In genomic region chr14:49769171-49769570, GRCh38 we compare ENCODE assay signal across 1 cellular context.
TF ChIP-seq lines count a peak whose summit lies in the region.

No MANE protein-coding gene starts in this region.

TF ChIP-seq in HCT116, 20 proteins besides CTCF, POLR2A, EP300 and RAD21 (continued from another document):
- TF ChIP-seq REST (IDR thresholded peaks at IDR 0.05; ENCODE audit: low read depth) (no peak), CBX3 (IDR thresholded peaks at IDR 0.05; ENCODE audit: low read depth) (no peak), TCF7L2 (IDR thresholded peaks at IDR 0.05; ENCODE audit: borderline replicate concordance, extremely low read depth, insufficient read depth, insufficient read length) (no peak), FOSL1 (IDR thresholded peaks at IDR 0.05; ENCODE audit: low read depth) (no peak), EZH2phosphoT487 (IDR thresholded peaks at IDR 0.05; ENCODE audit: borderline replicate concordance) (no peak), SIN3A (IDR thresholded peaks at IDR 0.05; ENCODE audit: low read depth) (no peak), SRF (IDR thresholded peaks at IDR 0.05; ENCODE audit: low read depth) (no peak), YY1 (IDR thresholded peaks at IDR 0.05; ENCODE audit: extremely low read depth, insufficient replicate concordance, low read depth, low read length) (no peak)
